8 cellular contexts compared by ENCODE assay signal in genomic region chr13:30551194-30551593, GRCh38.
DNase-seq lines count a peak whose midpoint lies in the region; ATAC-seq and TF ChIP-seq lines count a peak whose summit lies in the region.

No MANE protein-coding gene starts in this region.

- H3K27me3 Mint-ChIP-seq in activated CD4-positive, alpha-beta T cell treated with anti-CD3 and anti-CD28 coated beads for 36 hours = no peaks in the 10 kb centered on the region

- no peak overlapping the region for H3K9ac ChIP-seq in SK-N-SH

- peak; percentile 85 for ATAC-seq in activated CD4-positive, alpha-beta T cell treated with anti-CD3 and anti-CD28 coated beads for 36 hours
- peak; percentile 75 for ATAC-seq in HG02884 (IDR thresholded peaks at IDR 0.05; ENCODE audit: unreplicated experiment)

- no peaks in the 10 kb centered on the region for H3K27me3 ChIP-seq in SK-N-SH (ENCODE audit: insufficient read depth)

- no peaks in the 10 kb centered on the region for H3F3A ChIP-seq in SK-N-SH (replicated peaks; ENCODE audit: insufficient read depth)

- 88% methylated on average over 2 of the region's 2 CpGs for WGBS in SK-N-SH (ENCODE audit: low lambda C conversion rate)

- no peaks in the 10 kb centered on the region for H3K36me3 Mint-ChIP-seq in activated CD4-positive, alpha-beta T cell treated with anti-CD3 and anti-CD28 coated beads for 36 hours (ENCODE audit: low read depth)

- H2AFZ ChIP-seq in SK-N-SH (ENCODE audit: low read depth) = no peak overlapping the region

- no peaks in the 10 kb centered on the region for H3K9me2 ChIP-seq in SK-N-SH

- peak; percentile 67 for TF ChIP-seq RAD21 in SK-N-SH (IDR thresholded peaks at IDR 0.05; ENCODE audit: low read length)

- peak; percentile 16 for DNase-seq in activated CD4-positive, alpha-beta T cell treated with anti-CD3 and anti-CD28 coated beads for 36 hours
- no peak for DNase-seq in activated CD4-positive, alpha-beta T cell treated with anti-CD3 and anti-CD28 coated beads, Interleukin-2, amount 50 U/mL, for 4 hours
- DNase-seq in SK-N-SH = peak; percentile 21
- DNase-seq in germinal center (ENCODE audit: low spot score) = peak; percentile 33
- DNase-seq in cerebellar nuclear complex (lab: John Stamatoyannopoulos, UW) = no peak
- DNase-seq in activated gamma-delta T cell (lab: John Stamatoyannopoulos, UW) = no peak
- DNase-seq in NCI-H2227 treated with DMSO at 0.1 percent for 48 hours (lab: John Stamatoyannopoulos, UW) = no peak

- TF ChIP-seq CTCF in SK-N-SH (IDR thresholded peaks at IDR 0.05) = peak; percentile 52

- H3K36me3 ChIP-seq in SK-N-SH (replicated peaks in 1 of 2; ENCODE audit: control insufficient read depth in 1 of 2, insufficient read depth in 2 of 2, low read length in 1 of 2) = no peaks in the 10 kb centered on the region

- H3K4me3 Mint-ChIP-seq in activated CD4-positive, alpha-beta T cell treated with anti-CD3 and anti-CD28 coated beads for 36 hours = no peak overlapping the region

- no peaks in the 10 kb centered on the region for H3K79me2 ChIP-seq in SK-N-SH (ENCODE audit: insufficient read depth)

- no peak overlapping the region for H3K4me2 ChIP-seq in SK-N-SH

- POLR2A ChIA-PET in activated CD4-positive, alpha-beta T cell treated with anti-CD3 and anti-CD28 coated beads for 36 hours (lab: Charles Lee) = no interaction called here
- POLR2A ChIA-PET in SK-N-SH (lab: Yijun Ruan, JAX) = interaction anchor here (0.5 kb wide), 1 partner anchor 390 kb away, joined by 3 read pairs; no protein-coding TSS in a partner anchor

- no peak for TF ChIP-seq EP300 in SK-N-SH (IDR thresholded peaks at IDR 0.05; ENCODE audit: borderline replicate concordance in 1 of 2, low read depth in 1 of 2, low read length in 1 of 2)

- intact Hi-C loops in activated CD4-positive, alpha-beta T cell treated with anti-CD3 and anti-CD28 coated beads for 36 hours (cut with DNase I, micrococcal nuclease) = loop anchor here in 1 of 2 experiments (1.0 kb wide), 2 partner anchors 143 to 419 kb away; no protein-coding TSS in a partner anchor

- H3K9me3 Mint-ChIP-seq in activated CD4-positive, alpha-beta T cell treated with anti-CD3 and anti-CD28 coated beads for 36 hours (ENCODE audit: low read depth) = no peaks in the 10 kb centered on the region

- H3K4me1 ChIP-seq in SK-N-SH (ENCODE audit: control insufficient read depth in 1 of 2, insufficient read depth in 2 of 2, low read depth in 1 of 2, low read length in 1 of 2) = no peaks in the 10 kb centered on the region

- CTCF ChIA-PET in activated CD4-positive, alpha-beta T cell treated with anti-CD3 and anti-CD28 coated beads for 36 hours (lab: Charles Lee) = interaction anchor here (0.6 kb wide), 1 partner anchor 419 kb away, joined by 3 read pairs; no protein-coding TSS in a partner anchor
- CTCF ChIA-PET in SK-N-SH (lab: Yijun Ruan, JAX) = interaction anchor here (0.5 to 0.9 kb wide), 3 partner anchors 13 to 631 kb away, joined by 3 read pairs; no protein-coding TSS in a partner anchor

- H4K20me1 ChIP-seq in SK-N-SH (ENCODE audit: insufficient read depth) = no peaks in the 10 kb centered on the region

- H3K4me1 Mint-ChIP-seq in activated CD4-positive, alpha-beta T cell treated with anti-CD3 and anti-CD28 coated beads for 36 hours = peaks cover 2% of the 10 kb centered on the region

- H3K27ac Mint-ChIP-seq in activated CD4-positive, alpha-beta T cell treated with anti-CD3 and anti-CD28 coated beads for 36 hours = no peak overlapping the region

- no peaks in the 10 kb centered on the region for H3K9me3 ChIP-seq in SK-N-SH

- H3K27ac ChIP-seq in SK-N-SH (ENCODE audit: low read depth in 2 of 2, low read length in 1 of 2) = no peak overlapping the region

- H3K4me3 ChIP-seq in SK-N-SH (ENCODE audit: low read depth in 2 of 2, low read length in 1 of 2) = no peak overlapping the region

TF ChIP-seq in SK-N-SH, 30 proteins besides CTCF, POLR2A, EP300 and RAD21:
- no peak for TF ChIP-seq NRF1 (IDR thresholded peaks at IDR 0.05; ENCODE audit: low read depth, low read length)
- peak; percentile 45 for TF ChIP-seq SMC3 (IDR thresholded peaks at IDR 0.05; ENCODE audit: low read depth, low read length)
- TF ChIP-seq ZBTB33 (IDR thresholded peaks at IDR 0.05; ENCODE audit: borderline replicate concordance, low read depth) = no peak

Comparison
In these comparisons a context has a peak if more than half of its experiments do, and no peak if none do; other contexts are left out.
1. DNase-seq: peak in activated CD4-positive, alpha-beta T cell treated with anti-CD3 and anti-CD28 coated beads for 36 hours (single experiment), SK-N-SH (single experiment) and germinal center (single experiment); none in activated CD4-positive, alpha-beta T cell treated with anti-CD3 and anti-CD28 coated beads, Interleukin-2, amount 50 U/mL, for 4 hours (0 of 2), cerebellar nuclear complex (0 of 2), activated gamma-delta T cell (single experiment) and NCI-H2227 treated with DMSO at 0.1 percent for 48 hours (single experiment).